ENCODE assay signal across 22 cellular contexts in the genomic region with DNA sequence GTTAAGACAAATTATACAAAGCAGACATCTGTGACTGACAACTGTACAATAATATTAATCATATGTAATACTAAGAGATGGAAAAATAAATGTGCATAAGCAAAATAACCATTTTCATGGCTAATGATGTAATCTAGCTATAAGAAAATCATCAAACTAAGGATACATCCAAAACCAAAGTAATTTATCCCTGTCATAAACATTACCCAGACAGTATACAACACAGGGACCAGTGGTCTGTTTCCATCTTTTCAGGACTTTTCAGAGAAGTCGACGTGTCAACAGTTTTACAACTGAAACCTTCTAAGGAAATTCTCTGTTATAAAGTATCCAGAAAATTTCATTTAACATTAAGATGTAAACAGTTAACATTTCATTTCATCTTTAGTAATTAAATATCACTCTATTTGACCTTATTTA. TPM values are rescaled to one million over a fixed set of nuclear protein-coding genes. Genes with fewer than 3 reads are reported as not detected.
DNase-seq lines count a peak whose midpoint lies in the region; ATAC-seq and TF ChIP-seq lines count a peak whose summit lies in the region.
"Had no signal": no experiment of that assay in that cellular context is flagged by ENCODE, and none has a peak within 500 bp of the region (broad histone marks: within the 10 kb centered on the region; RNA-seq: fewer than 3 reads in every experiment).

No MANE protein-coding gene starts in this region.

- H3K9me3 Mint-ChIP-seq in MCF 10A (ENCODE audit: unreplicated experiment) (no peaks in the 10 kb centered on the region), WTC11 (no peaks in the 10 kb centered on the region)
- H3K9me3 Mint-ChIP-seq in activated CD4-positive, alpha-beta T cell treated with anti-CD3 and anti-CD28 coated beads, Interleukin-2, amount 10 ng/mL, durations not matched to agents 24 days and 14 days = no peaks in the 10 kb centered on the region
- H3K9me3 Mint-ChIP-seq: activated T-helper 17 cell treated with anti-CD3 and anti-CD28 coated beads, Interleukin-2, amount 50 U/mL, for 72 hours; effector memory CD8-positive, alpha-beta T cell; stimulated activated effector memory CD8-positive, alpha-beta T cell treated with anti-CD3 and anti-CD28 coated beads, Interleukin-12 subunit alpha, Interleukin-12 subunit beta, amount 100 ng/mL, for 72 hours; T-helper 1 cell treated with Interleukin-12 subunit alpha and Interleukin-12 subunit beta and Interleukin-4 antibody, amounts not matched to agents 30 μg/mL and 1 μg/mL, for 36 hours had no signal

- H3K9me3 ChIP-seq in breast epithelium = no peaks in the 10 kb centered on the region
- H3K9me3 ChIP-seq: BLaER1 treated with 17β-estradiol and CSF1 and Interleukin-3, amounts not matched to agents 10 nM and 100 nM; left lung; testis had no signal

- ATAC-seq in HG03039 (IDR thresholded peaks at IDR 0.05; ENCODE audit: unreplicated experiment) (no peak), WTC11 (no peak)
- ATAC-seq: activated T-helper 17 cell treated with anti-CD3 and anti-CD28 coated beads, Interleukin-2, amount 50 U/mL, for 72 hours; effector memory CD8-positive, alpha-beta T cell; left lung; Panc1; stimulated activated effector memory CD8-positive, alpha-beta T cell treated with anti-CD3 and anti-CD28 coated beads, Interleukin-12 subunit alpha, Interleukin-12 subunit beta, amount 100 ng/mL, for 72 hours had no signal

- peaks cover 4% of the 10 kb centered on the region for H3K36me3 ChIP-seq in breast epithelium

- H3K27ac ChIP-seq in breast epithelium = no peak overlapping the region
- H3K27ac ChIP-seq: 22Rv1; BLaER1 treated with 17β-estradiol and CSF1 and Interleukin-3, amounts not matched to agents 10 nM and 100 nM; left lung; testis had no signal

- BruUV-seq in MCF 10A (replicated peaks; lab: Mats Ljungman, UMichigan) = no TSS peak

- peaks cover 0 to 7% of the 10 kb centered on the region in 2 donors for H3K4me1 ChIP-seq in breast epithelium
- H3K4me1 ChIP-seq: left lung, testis had no signal

- H3K4me3 Mint-ChIP-seq in MCF 10A (ENCODE audit: unreplicated experiment) = no peak overlapping the region
- H3K4me3 Mint-ChIP-seq in WTC11 = no peak overlapping the region
- no peak overlapping the region for H3K4me3 Mint-ChIP-seq in activated CD4-positive, alpha-beta T cell treated with anti-CD3 and anti-CD28 coated beads, Interleukin-2, amount 10 ng/mL, durations not matched to agents 24 days and 14 days
- H3K4me3 Mint-ChIP-seq: activated naive CD8-positive, alpha-beta T cell; activated T-helper 17 cell treated with anti-CD3 and anti-CD28 coated beads, Interleukin-2, amount 50 U/mL, for 72 hours; effector memory CD8-positive, alpha-beta T cell; stimulated activated effector memory CD8-positive, alpha-beta T cell treated with anti-CD3 and anti-CD28 coated beads, Interleukin-12 subunit alpha, Interleukin-12 subunit beta, amount 100 ng/mL, for 72 hours; T-helper 1 cell treated with Interleukin-12 subunit alpha and Interleukin-12 subunit beta and Interleukin-4 antibody, amounts not matched to agents 30 μg/mL and 1 μg/mL, for 36 hours had no signal

- peak overlapping the region; percentile 0 for H3K27ac Mint-ChIP-seq in MCF 10A (ENCODE audit: low read depth, unreplicated experiment)
- no peak overlapping the region for H3K27ac Mint-ChIP-seq in WTC11
- H3K27ac Mint-ChIP-seq in activated CD4-positive, alpha-beta T cell treated with anti-CD3 and anti-CD28 coated beads, Interleukin-2, amount 10 ng/mL, durations not matched to agents 24 days and 14 days = no peak overlapping the region
- H3K27ac Mint-ChIP-seq: activated naive CD8-positive, alpha-beta T cell; activated T-helper 17 cell treated with anti-CD3 and anti-CD28 coated beads, Interleukin-2, amount 50 U/mL, for 72 hours; effector memory CD8-positive, alpha-beta T cell; stimulated activated effector memory CD8-positive, alpha-beta T cell treated with anti-CD3 and anti-CD28 coated beads, Interleukin-12 subunit alpha, Interleukin-12 subunit beta, amount 100 ng/mL, for 72 hours; T-helper 1 cell treated with Interleukin-12 subunit alpha and Interleukin-12 subunit beta and Interleukin-4 antibody, amounts not matched to agents 30 μg/mL and 1 μg/mL, for 36 hours had no signal

- POLR2A ChIA-PET in MCF 10A (lab: Yijun Ruan, JAX) (interaction anchor here (1.0 to 1.5 kb wide), 2 partner anchors 15 to 25 kb away, joined by 3 to 4 read pairs; no protein-coding TSS in a partner anchor), WTC11 (lab: Charles Lee) (no interaction called here)

- no peaks in the 10 kb centered on the region for H3K27me3 ChIP-seq in breast epithelium
- H3K27me3 ChIP-seq: BLaER1 treated with 17β-estradiol and CSF1 and Interleukin-3, amounts not matched to agents 10 nM and 100 nM; left lung; testis had no signal

- no peak overlapping the region for H3K4me3 ChIP-seq in breast epithelium
- H3K4me3 ChIP-seq: BLaER1 treated with 17β-estradiol and CSF1 and Interleukin-3, amounts not matched to agents 10 nM and 100 nM; left lung; testis had no signal

- CTCF ChIA-PET in MCF 10A (lab: Yijun Ruan, JAX) = interaction anchor here (0.9 to 1.5 kb wide), 6 partner anchors 9 to 165 kb away, joined by 4 to 8 read pairs (median 6); partner anchors contain the start of gene THBS1
- CTCF ChIA-PET in WTC11 (lab: Charles Lee) = no interaction called here

- H3K36me3 Mint-ChIP-seq in MCF 10A (ENCODE audit: insufficient read depth, unreplicated experiment) (peaks cover 100% of the 10 kb centered on the region), WTC11 (peaks cover 92% of the 10 kb centered on the region)
- peaks cover 8% of the 10 kb centered on the region for H3K36me3 Mint-ChIP-seq in activated CD4-positive, alpha-beta T cell treated with anti-CD3 and anti-CD28 coated beads, Interleukin-2, amount 10 ng/mL, durations not matched to agents 24 days and 14 days (ENCODE audit: low read depth)
- H3K36me3 Mint-ChIP-seq: activated naive CD8-positive, alpha-beta T cell had no signal

- no peak for TF ChIP-seq POLR2A in breast epithelium (IDR thresholded peaks at IDR 0.05)

- TF ChIP-seq CTCF in MCF 10A (IDR thresholded peaks at IDR 0.05; ENCODE audit: unreplicated experiment) (no peak), breast epithelium (IDR thresholded peaks at IDR 0.05) (no peak), WTC11 (IDR thresholded peaks at IDR 0.05) (no peak)

- H3K27me3 Mint-ChIP-seq in MCF 10A (ENCODE audit: insufficient read depth, unreplicated experiment) (no peaks in the 10 kb centered on the region), WTC11 (ENCODE audit: low read depth) (no peaks in the 10 kb centered on the region)
- H3K27me3 Mint-ChIP-seq in activated CD4-positive, alpha-beta T cell treated with anti-CD3 and anti-CD28 coated beads, Interleukin-2, amount 10 ng/mL, durations not matched to agents 24 days and 14 days = peaks cover 3% of the 10 kb centered on the region
- H3K27me3 Mint-ChIP-seq: activated T-helper 17 cell treated with anti-CD3 and anti-CD28 coated beads, Interleukin-2, amount 50 U/mL, for 72 hours; effector memory CD8-positive, alpha-beta T cell had no signal

- DNase-seq in MCF 10A (ENCODE audit: unreplicated experiment) (no peak), breast epithelium (ENCODE audit: low spot score in 2 of 2) (no peak), dermis blood vessel endothelial cell (peak; percentile 60), kidney tubule cell (ENCODE audit: low spot score) (peak; percentile 31), WTC11 (ENCODE audit: low spot score) (no peak), AML-193 (lab: John Stamatoyannopoulos, UW) (no peak)
- no peak for DNase-seq in activated CD4-positive, alpha-beta T cell treated with anti-CD3 and anti-CD28 coated beads, Interleukin-2, amount 10 ng/mL, durations not matched to agents 24 days and 14 days
- DNase-seq: Calu3; effector memory CD8-positive, alpha-beta T cell; left lung; NCI-H2107; NCI-H510A; stimulated activated CD4-positive, alpha-beta T cell treated with anti-CD3 and anti-CD28 coated beads, Interleukin-2, amount 100 ng/mL, for 24 hours; testis had no signal

- intact Hi-C loops in MCF 10A (cut with micrococcal nuclease) = no loop called here
- intact Hi-C loops in breast epithelium (cut with DNase I; ENCODE audit: low total_unique reads) = no loop called here
- intact Hi-C loops in activated CD4-positive, alpha-beta T cell treated with anti-CD3 and anti-CD28 coated beads, Interleukin-2, amount 10 ng/mL, durations not matched to agents 24 days and 14 days (cut with micrococcal nuclease) = no loop called here

- H3K4me1 Mint-ChIP-seq in MCF 10A (ENCODE audit: insufficient read depth, unreplicated experiment) (peaks cover 13% of the 10 kb centered on the region), WTC11 (peaks cover 13% of the 10 kb centered on the region)
- H3K4me1 Mint-ChIP-seq in activated CD4-positive, alpha-beta T cell treated with anti-CD3 and anti-CD28 coated beads, Interleukin-2, amount 10 ng/mL, durations not matched to agents 24 days and 14 days = peaks cover 7% of the 10 kb centered on the region

TF ChIP-seq in WTC11, 78 proteins besides CTCF, POLR2A, EP300 and RAD21 (continues in another document):
- TF ChIP-seq, protein P1, sequence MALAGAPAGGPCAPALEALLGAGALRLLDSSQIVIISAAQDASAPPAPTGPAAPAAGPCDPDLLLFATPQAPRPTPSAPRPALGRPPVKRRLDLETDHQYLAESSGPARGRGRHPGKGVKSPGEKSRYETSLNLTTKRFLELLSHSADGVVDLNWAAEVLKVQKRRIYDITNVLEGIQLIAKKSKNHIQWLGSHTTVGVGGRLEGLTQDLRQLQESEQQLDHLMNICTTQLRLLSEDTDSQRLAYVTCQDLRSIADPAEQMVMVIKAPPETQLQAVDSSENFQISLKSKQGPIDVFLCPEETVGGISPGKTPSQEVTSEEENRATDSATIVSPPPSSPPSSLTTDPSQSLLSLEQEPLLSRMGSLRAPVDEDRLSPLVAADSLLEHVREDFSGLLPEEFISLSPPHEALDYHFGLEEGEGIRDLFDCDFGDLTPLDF (CRISPR knock-in tag; IDR thresholded peaks at IDR 0.05) = no peak
- TF ChIP-seq, protein P2, sequence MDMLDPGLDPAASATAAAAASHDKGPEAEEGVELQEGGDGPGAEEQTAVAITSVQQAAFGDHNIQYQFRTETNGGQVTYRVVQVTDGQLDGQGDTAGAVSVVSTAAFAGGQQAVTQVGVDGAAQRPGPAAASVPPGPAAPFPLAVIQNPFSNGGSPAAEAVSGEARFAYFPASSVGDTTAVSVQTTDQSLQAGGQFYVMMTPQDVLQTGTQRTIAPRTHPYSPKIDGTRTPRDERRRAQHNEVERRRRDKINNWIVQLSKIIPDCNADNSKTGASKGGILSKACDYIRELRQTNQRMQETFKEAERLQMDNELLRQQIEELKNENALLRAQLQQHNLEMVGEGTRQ (CRISPR knock-in tag; IDR thresholded peaks at IDR 0.05) = no peak
- no peak for TF ChIP-seq ZNF396 (CRISPR knock-in tag; IDR thresholded peaks at IDR 0.05; ENCODE audit: borderline replicate concordance)

RNA-seq across cellular contexts. Expression of gene THBS1, which starts 11.0 kb away (rescaled TPM):
- 103 and 393 TPM in 2 replicates for total RNA-seq in MCF 10A (2022)
- 100 to 1,000 TPM; 106 to 623 (median 386) TPM for total RNA-seq in breast epithelium
- 7,970 and 9,720 TPM in 2 replicates for total RNA-seq in dermis blood vessel endothelial cell
- 37.1 to 41.4 TPM (median 41.2 TPM) in 3 replicates for total RNA-seq in WTC11 (2021)
- total RNA-seq in activated CD4-positive, alpha-beta T cell treated with anti-CD3 and anti-CD28 coated beads, Interleukin-2, amount 10 ng/mL, durations not matched to agents 24 days and 14 days = 1.9 and 2.8 TPM in 2 replicates

Comparison
In these comparisons a context has a peak if more than half of its experiments do, and no peak if none do; other contexts are left out.
1. DNase-seq: peak in dermis blood vessel endothelial cell (single experiment) and kidney tubule cell (single experiment); none in MCF 10A (single experiment), breast epithelium (0 of 2), WTC11 (single experiment), activated CD4-positive, alpha-beta T cell treated with anti-CD3 and anti-CD28 coated beads, Interleukin-2, amount 10 ng/mL, durations not matched to agents 24 days and 14 days (single experiment) and AML-193 (0 of 2).
2. RNA of gene THBS1, which starts 11.0 kb away (total RNA-seq): 7,970 to 9,720 TPM in dermis blood vessel endothelial cell; 103 to 393 TPM in MCF 10A, 106 to 623 TPM in breast epithelium, 37.1 to 41.4 TPM in WTC11 and 1.9 to 2.8 TPM in activated CD4-positive, alpha-beta T cell treated with anti-CD3 and anti-CD28 coated beads, Interleukin-2, amount 10 ng/mL, durations not matched to agents 24 days and 14 days; every median in the first group is over 10 times any median in the second.